ENCODE assay signal across 1 cellular context in genomic region chr20:32470025-32470861, GRCh38.
A peak's percentile ranks its signal among the peaks of the same experiment; 100 is the strongest.
TF ChIP-seq lines count a peak whose summit lies in the region.

No MANE protein-coding gene starts in this region.

TF ChIP-seq in K562, 482 proteins besides CTCF, POLR2A, EP300 and RAD21 (continued from another document):
- TF ChIP-seq CTCFL (IDR thresholded peaks at IDR 0.05; ENCODE audit: borderline replicate concordance, insufficient read depth, low read depth, low read length, poor library complexity, severe bottlenecking) (peak; percentile 61), KHSRP (IDR thresholded peaks at IDR 0.05) (no peak), SOX6 (IDR thresholded peaks at IDR 0.05) (no peak), ESRRB (CRISPR knock-in tag; IDR thresholded peaks at IDR 0.05; ENCODE audit: borderline replicate concordance) (no peak), ATF1 (CRISPR knock-in tag; IDR thresholded peaks at IDR 0.05) (no peak), ATF1 (tag; IDR thresholded peaks at IDR 0.05) (no peak), ZNF407 (IDR thresholded peaks at IDR 0.05; ENCODE audit: low read depth) (no peak), SP2 (IDR thresholded peaks at IDR 0.05; ENCODE audit: extremely low read depth, low read depth, low read length, poor library complexity, severe bottlenecking) (no peak), STAG1 (CRISPR knock-in tag; IDR thresholded peaks at IDR 0.05; ENCODE audit: borderline replicate concordance) (0 out of 2 replicates have a peak, but pooled peaks have one; percentile 40), CBFB (CRISPR knock-in tag; IDR thresholded peaks at IDR 0.05) (0 out of 2 replicates have a peak, but pooled peaks have one; percentile 18)
TF ChIP-seq in K562: peak in this region for 8.
